In the genomic region with DNA sequence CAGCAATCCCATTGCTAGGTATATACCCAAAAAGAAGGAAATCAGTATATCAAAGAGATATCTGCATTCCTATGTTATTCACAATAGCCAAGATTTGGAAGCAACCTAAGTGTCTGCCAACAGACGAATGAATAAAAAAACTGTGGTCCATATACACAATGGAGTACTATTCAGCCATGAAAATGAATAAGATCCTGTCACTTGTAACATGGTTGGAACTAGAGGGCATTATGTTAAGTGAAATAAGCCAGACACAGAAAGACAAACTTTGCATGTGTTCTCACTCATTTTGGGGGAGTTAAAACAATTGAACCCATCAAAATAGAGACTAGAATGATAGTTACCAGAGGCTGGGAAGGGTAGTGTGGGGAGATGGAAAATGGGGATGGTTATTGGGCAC, we compare ENCODE assay signal across 11 cellular contexts.
"Had no signal": no experiment of that assay in that cellular context is flagged by ENCODE, and none has a peak within 500 bp of the region (broad histone marks: within the 10 kb centered on the region; RNA-seq: fewer than 3 reads in every experiment).

No MANE protein-coding gene starts in this region.

- H3K4me3 Mint-ChIP-seq: GM23338, H9, HFFc6 had no signal

- DNase-seq: GM23248, GOT3, H7, H9, HCEC 1CT, HFFc6 had no signal

- H2AFZ ChIP-seq: GM23248, GM23338 had no signal

- H3K27ac ChIP-seq: GM23248 had no signal

- ATAC-seq: GM23338, HCT116 had no signal

- FAIRE-seq: H1, H54 had no signal

- H3K9me3 ChIP-seq: HAP-1 had no signal

- H3K9me3 Mint-ChIP-seq: GM23338 had no signal

- H3K4me2 ChIP-seq: GM23338 had no signal

- H3K4me3 ChIP-seq: GM23248, GM23338, HAP-1 had no signal

- H3K36me3 ChIP-seq: HAP-1 had no signal

- H3K27ac Mint-ChIP-seq: GM23338, H9, HFFc6 had no signal

- H3K9ac ChIP-seq: GM23248 had no signal
